Comparison of ENCODE assay signal across 21 cellular contexts in genomic region chr11:124889692-124890091, GRCh38. TPM values are rescaled to one million over a fixed set of nuclear protein-coding genes. Genes with fewer than 3 reads are reported as not detected.
DNase-seq lines count a peak whose midpoint lies in the region; ATAC-seq and TF ChIP-seq lines count a peak whose summit lies in the region.
"Had no signal": no experiment of that assay in that cellular context is flagged by ENCODE, and none has a peak within 500 bp of the region (broad histone marks: within the 10 kb centered on the region; RNA-seq: fewer than 3 reads in every experiment).

No MANE protein-coding gene starts in this region.

- ATAC-seq in SK-N-SH treated with all-trans-retinoic acid at 6 μM for 48 hours (no peak), upper lobe of right lung (peak; percentile 35), GM21576 (IDR thresholded peaks at IDR 0.05; ENCODE audit: unreplicated experiment) (no peak), HG03439 (IDR thresholded peaks at IDR 0.05; ENCODE audit: unreplicated experiment) (no peak), HG03159 (IDR thresholded peaks at IDR 0.05; ENCODE audit: unreplicated experiment) (no peak)
- ATAC-seq: HepG2 had no signal

- TF ChIP-seq EP300 in SK-N-SH (IDR thresholded peaks at IDR 0.05; ENCODE audit: borderline replicate concordance in 1 of 2, low read depth in 1 of 2, low read length in 1 of 2) = no peak

- CTCF ChIA-PET in SK-N-SH (lab: Yijun Ruan, JAX) = interaction anchor here (4.1 kb wide), 1 partner anchor 14 kb away, joined by 23 read pairs; no protein-coding TSS in a partner anchor

- H4K20me1 ChIP-seq in SK-N-SH (ENCODE audit: insufficient read depth) = no peaks in the 10 kb centered on the region

- H3K4me1 ChIP-seq in SK-N-SH (ENCODE audit: control insufficient read depth in 1 of 2, insufficient read depth in 2 of 2, low read depth in 1 of 2, low read length in 1 of 2) (peaks cover 0 to 4% of the 10 kb centered on the region in 2 experiments; a peak in 1 of 4 replicates), upper lobe of right lung (peaks cover 56% of the 10 kb centered on the region)
- H3K4me1 ChIP-seq: SJCRH30 had no signal

- H3K27ac ChIP-seq in SK-N-SH (ENCODE audit: low read depth in 2 of 2, low read length in 1 of 2) (no peak overlapping the region), layer of hippocampus (ENCODE audit: low read depth, low read length) (peak overlapping the region; percentile 42), upper lobe of right lung (no peak overlapping the region)
- H3K27ac ChIP-seq: 22Rv1, SJCRH30 had no signal

- intact Hi-C loops in upper lobe of right lung (cut with DNase I) = no loop called here

- DNase-seq in SK-N-SH = peak; percentile 3
- peak; percentile 7 for DNase-seq in H7
- no peak for DNase-seq in upper lobe of right lung
- DNase-seq: ACHN, BE2C, Calu3, Karpas-422, NCI-H1092 treated with DMSO at 0.1 percent for 48 hours, NCI-H1436, NCI-H187 treated with DMSO at 0.1 percent for 48 hours, NCI-H774, SJCRH30 had no signal

- no peak overlapping the region for H2AFZ ChIP-seq in SK-N-SH (ENCODE audit: low read depth)

- no peaks in the 10 kb centered on the region for H3K9me2 ChIP-seq in SK-N-SH

- no peak overlapping the region for H3K9ac ChIP-seq in SK-N-SH

- H3F3A ChIP-seq in SK-N-SH (replicated peaks; ENCODE audit: insufficient read depth) = no peaks in the 10 kb centered on the region

- H3K9me3 ChIP-seq in SK-N-SH = no peaks in the 10 kb centered on the region
- H3K9me3 ChIP-seq in upper lobe of right lung = no peaks in the 10 kb centered on the region
- H3K9me3 ChIP-seq: BE2C, SJCRH30 had no signal

- H3K4me3 ChIP-seq in SK-N-SH (ENCODE audit: low read depth in 2 of 2, low read length in 1 of 2) (no peak overlapping the region), H7 (ENCODE audit: insufficient read depth, low read depth, low read length) (no peak overlapping the region), upper lobe of right lung (no peak overlapping the region)
- H3K4me3 ChIP-seq: SJCRH30 had no signal

- TF ChIP-seq CTCF in SK-N-SH (IDR thresholded peaks at IDR 0.05) (no peak), upper lobe of right lung (IDR thresholded peaks at IDR 0.05) (no peak)

- H3K36me3 ChIP-seq in SK-N-SH (replicated peaks in 1 of 2; ENCODE audit: control insufficient read depth in 1 of 2, insufficient read depth in 2 of 2, low read length in 1 of 2) (no peaks in the 10 kb centered on the region), H7 (replicated peaks; ENCODE audit: control insufficient read depth, insufficient read depth, low read length) (no peaks in the 10 kb centered on the region), upper lobe of right lung (no peaks in the 10 kb centered on the region)
- H3K36me3 ChIP-seq: BE2C, SJCRH30 had no signal

- no peak for TF ChIP-seq RAD21 in SK-N-SH (IDR thresholded peaks at IDR 0.05; ENCODE audit: low read length)

- no peaks in the 10 kb centered on the region for H3K79me2 ChIP-seq in SK-N-SH (ENCODE audit: insufficient read depth)

- no peaks in the 10 kb centered on the region for H3K27me3 ChIP-seq in SK-N-SH (ENCODE audit: insufficient read depth)
- peaks cover 6% of the 10 kb centered on the region; the same call in 1 of the 2 replicates for H3K27me3 ChIP-seq in H7 (ENCODE audit: control insufficient read depth, insufficient read depth, low read length)
- H3K27me3 ChIP-seq in layer of hippocampus (ENCODE audit: control insufficient read depth, insufficient read depth, low read length) = no peaks in the 10 kb centered on the region
- no peaks in the 10 kb centered on the region for H3K27me3 ChIP-seq in upper lobe of right lung
- H3K27me3 ChIP-seq: BE2C, SJCRH30 had no signal

- WGBS in SK-N-SH (ENCODE audit: low lambda C conversion rate) = 64% methylated on average over 2 of the region's 2 CpGs

- no peak overlapping the region for H3K4me2 ChIP-seq in SK-N-SH

- POLR2A ChIA-PET in SK-N-SH (lab: Yijun Ruan, JAX) = no interaction called here

TF ChIP-seq in SK-N-SH, 30 proteins besides CTCF, POLR2A, EP300 and RAD21 (continues in another document):
- TF ChIP-seq CHD2 (IDR thresholded peaks at IDR 0.05; ENCODE audit: low read length, partially characterized antibody) = no peak
- no peak for TF ChIP-seq USF1 (IDR thresholded peaks at IDR 0.05; ENCODE audit: borderline replicate concordance, low read depth)
- no peak for TF ChIP-seq GABPA (IDR thresholded peaks at IDR 0.05; ENCODE audit: low read depth)

TF ChIP-seq in SK-N-SH treated with all-trans-retinoic acid at 6 μM for 48 hours, 23 proteins besides CTCF, POLR2A, EP300 and RAD21:
- no peak for TF ChIP-seq ZFP3 (CRISPR knock-in tag; IDR thresholded peaks at IDR 0.05)

RNA-seq across cellular contexts. Expression of gene ROBO4, which starts 8.0 kb away (rescaled TPM):
- polyA plus RNA-seq in SK-N-SH (2012; rRNA removed) = 0.31 and 0.95 TPM in 2 replicates
- polyA plus RNA-seq in SK-N-SH (2012; cell fraction: cytosol; rRNA removed) = 0.13 and 0.45 TPM in 2 replicates
- polyA plus RNA-seq in SK-N-SH (2012; cell fraction: nucleus; rRNA removed) = 1.9 and 2.2 TPM in 2 replicates
- total RNA-seq in H7 (2014; rRNA removed; shearing (Covaris generic)) = not detected in 2 replicates
- total RNA-seq in upper lobe of right lung = 75.0 TPM
- total RNA-seq: Calu3 had no signal

RNA-seq across cellular contexts. Expression of gene ROBO3, which starts 24.5 kb away (rescaled TPM):
- polyA plus RNA-seq in SK-N-SH (2012; rRNA removed) = 59.8 and 61.2 TPM in 2 replicates
- 14.5 and 21.9 TPM in 2 replicates for polyA plus RNA-seq in SK-N-SH (2012; cell fraction: cytosol; rRNA removed)
- polyA plus RNA-seq in SK-N-SH (2012; cell fraction: nucleus; rRNA removed) = 309 and 336 TPM in 2 replicates
- 26.1 and 31.0 TPM in 2 replicates for total RNA-seq in H7 (2014; rRNA removed; shearing (Covaris generic))
- total RNA-seq in upper lobe of right lung = 12.6 TPM

RNA-seq across cellular contexts. Expression of gene HEPN1, which starts 29.4 kb away (rescaled TPM):
- not detected in 2 replicates for polyA plus RNA-seq in SK-N-SH (2012; rRNA removed)
- not detected in 2 replicates for polyA plus RNA-seq in SK-N-SH (2012; cell fraction: cytosol; rRNA removed)
- polyA plus RNA-seq in SK-N-SH (2012; cell fraction: nucleus; rRNA removed) = not detected in 2 replicates
- total RNA-seq in H7 (2014; rRNA removed; shearing (Covaris generic)) = not detected in 2 replicates
- not detected for total RNA-seq in upper lobe of right lung
- total RNA-seq: Calu3, HepG2, M059J, SJCRH30 had no signal
- polyA plus RNA-seq: CD14-positive monocyte, HepG2 had no signal

RNA-seq across cellular contexts. Expression of gene HEPACAM, which starts 46.2 kb away (rescaled TPM):
- not detected in 2 replicates for polyA plus RNA-seq in SK-N-SH (2012; rRNA removed)
- not detected in 2 replicates for polyA plus RNA-seq in SK-N-SH (2012; cell fraction: cytosol; rRNA removed)
- 0.01 and 0.07 TPM in 2 replicates for polyA plus RNA-seq in SK-N-SH (2012; cell fraction: nucleus; rRNA removed)
- total RNA-seq in H7 (2014; rRNA removed; shearing (Covaris generic)) = not detected in 2 replicates
- total RNA-seq in upper lobe of right lung = 0.14 TPM
- total RNA-seq: Calu3, M059J, SJCRH30 had no signal
- polyA plus RNA-seq: CD14-positive monocyte had no signal

Comparison
In these comparisons a context has a peak if more than half of its experiments do, and no peak if none do; other contexts are left out.
1. RNA of gene ROBO4, which starts 8.0 kb away (total RNA-seq): 75.0 TPM in upper lobe of right lung (single experiment); not detected in H7; every median in the first group is over 10 times any median in the second.